10 cellular contexts compared by ENCODE assay signal in genomic region chr5:76074487-76074886, GRCh38. TPM values are rescaled to one million over a fixed set of nuclear protein-coding genes. Genes with fewer than 3 reads are reported as not detected.
DNase-seq lines count a peak whose midpoint lies in the region; ATAC-seq and TF ChIP-seq lines count a peak whose summit lies in the region.
"Had no signal": no experiment of that assay in that cellular context is flagged by ENCODE, and none has a peak within 500 bp of the region (broad histone marks: within the 10 kb centered on the region; RNA-seq: fewer than 3 reads in every experiment).

No MANE protein-coding gene starts in this region.

- peak; percentile 62 for TF ChIP-seq CTCF in activated CD8-positive, alpha-beta T cell treated with anti-CD3 and anti-CD28 coated beads for 36 hours (IDR thresholded peaks at IDR 0.05)

- ATAC-seq in HG03280 (IDR thresholded peaks at IDR 0.05; ENCODE audit: unreplicated experiment), result peak; percentile 52
- peak; percentile 69 for ATAC-seq in activated CD8-positive, alpha-beta T cell treated with anti-CD3 and anti-CD28 coated beads for 36 hours
- ATAC-seq in left colon, result peak; percentile 90
- no peak for ATAC-seq in GM19467 (IDR thresholded peaks at IDR 0.05; ENCODE audit: unreplicated experiment)

- CTCF ChIA-PET in activated CD8-positive, alpha-beta T cell treated with anti-CD3 and anti-CD28 coated beads for 36 hours (lab: Charles Lee), result interaction anchor here (0.6 to 2.5 kb wide), 15 partner anchors 9 to 1532 kb away, joined by 3 to 18 read pairs (median 3); no protein-coding TSS in a partner anchor

- no peaks in the 10 kb centered on the region for H3K9me3 Mint-ChIP-seq in activated CD8-positive, alpha-beta T cell treated with anti-CD3 and anti-CD28 coated beads for 36 hours
- H3K9me3 Mint-ChIP-seq: mesothelial cell of epicardium had no signal

- H3K4me3 Mint-ChIP-seq in activated CD8-positive, alpha-beta T cell treated with anti-CD3 and anti-CD28 coated beads for 36 hours, result no peak overlapping the region
- H3K4me3 Mint-ChIP-seq: activated naive CD8-positive, alpha-beta T cell; mesothelial cell of epicardium had no signal

- no peaks in the 10 kb centered on the region for H3K4me1 Mint-ChIP-seq in activated CD8-positive, alpha-beta T cell treated with anti-CD3 and anti-CD28 coated beads for 36 hours (ENCODE audit: low read depth)
- H3K4me1 Mint-ChIP-seq: mesothelial cell of epicardium had no signal

- DNase-seq in COLO829 (ENCODE audit: low spot score) (peak; percentile 6), left colon (peak in 1 of 2 donors; percentile 48), foreskin melanocyte (no peak), mesenteric fat pad (ENCODE audit: low spot score) (no peak), UCSD-AML1 (lab: John Stamatoyannopoulos, UW; ENCODE audit: unreplicated experiment) (no peak)
- peak; percentile 46 for DNase-seq in activated CD8-positive, alpha-beta T cell treated with anti-CD3 and anti-CD28 coated beads for 36 hours

- no peak overlapping the region for H3K27ac Mint-ChIP-seq in activated CD8-positive, alpha-beta T cell treated with anti-CD3 and anti-CD28 coated beads for 36 hours
- H3K27ac Mint-ChIP-seq: activated naive CD8-positive, alpha-beta T cell; mesothelial cell of epicardium had no signal

- intact Hi-C loops in activated CD8-positive, alpha-beta T cell treated with anti-CD3 and anti-CD28 coated beads for 36 hours (cut with micrococcal nuclease), result loop anchor here (10.0 kb wide), 1 partner anchor 180 kb away; no protein-coding TSS in a partner anchor
- intact Hi-C loops in left colon (cut with DNase I, micrococcal nuclease), result no loop called here

- no peaks in the 10 kb centered on the region for H3K36me3 Mint-ChIP-seq in activated CD8-positive, alpha-beta T cell treated with anti-CD3 and anti-CD28 coated beads for 36 hours (ENCODE audit: low read depth)
- H3K36me3 Mint-ChIP-seq: activated naive CD8-positive, alpha-beta T cell; mesothelial cell of epicardium had no signal

- POLR2A ChIA-PET in activated CD8-positive, alpha-beta T cell treated with anti-CD3 and anti-CD28 coated beads for 36 hours (lab: Charles Lee), result no interaction called here

- H3K27me3 Mint-ChIP-seq in activated CD8-positive, alpha-beta T cell treated with anti-CD3 and anti-CD28 coated beads for 36 hours, result peaks cover 57% of the 10 kb centered on the region

RNA-seq across cellular contexts. Expression of gene SV2C, which starts 8.7 kb away (rescaled TPM):
- total RNA-seq in activated CD8-positive, alpha-beta T cell treated with anti-CD3 and anti-CD28 coated beads for 36 hours, result under 1 TPM in 1 of 2 experiments, not detected in 1; 0.07 TPM
- total RNA-seq in left colon (under 1 TPM; 0.24 to 0.36 TPM), mesenteric fat pad (not detected)

Comparison
In these comparisons a context has a peak if more than half of its experiments do, and no peak if none do; other contexts are left out.
1. DNase-seq: peak in COLO829 (single experiment) and activated CD8-positive, alpha-beta T cell treated with anti-CD3 and anti-CD28 coated beads for 36 hours (single experiment); none in foreskin melanocyte (single experiment), mesenteric fat pad (single experiment) and UCSD-AML1 (single experiment).